Comparison of ENCODE assay signal across 35 cellular contexts in the genomic region with DNA sequence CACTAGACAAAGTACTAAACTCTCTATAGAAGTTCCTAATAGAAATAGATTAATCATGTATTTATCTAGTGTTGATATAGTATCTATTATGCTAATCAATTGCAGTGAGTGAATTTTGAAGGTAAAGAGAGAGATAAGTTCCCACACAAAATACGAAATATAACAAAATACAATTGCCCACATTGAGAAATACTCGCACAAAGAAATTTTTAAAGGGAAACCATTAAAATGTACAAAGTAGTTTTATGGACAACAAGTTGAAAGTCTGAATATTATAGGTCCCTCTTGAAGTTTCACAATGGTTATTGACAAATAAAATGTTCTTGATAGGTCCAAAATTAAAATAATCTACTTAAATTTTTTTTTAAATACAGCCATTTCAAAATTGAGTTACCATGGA.
"Had no signal": no experiment of that assay in that cellular context is flagged by ENCODE, and none has a peak within 500 bp of the region (broad histone marks: within the 10 kb centered on the region; RNA-seq: fewer than 3 reads in every experiment).

No MANE protein-coding gene starts in this region.

- DNase-seq: Kasumi-1, MG63, MM.1S, MV-4-11, NCI-H1048, NCI-H1092, NCI-H1092 treated with DMSO at 0.1 percent for 48 hours, NCI-H1105, NCI-H1105 treated with DMSO at 0.1 percent for 48 hours, NCI-H1417, NCI-H1417 treated with DMSO at 0.1 percent for 48 hours, NCI-H1436, NCI-H1436 treated with DMSO at 0.1 percent for 48 hours, NCI-H146, NCI-H1694, NCI-H1694 treated with DMSO at 0.1 percent for 48 hours, NCI-H187, NCI-H187 treated with DMSO at 0.1 percent for 48 hours, NCI-H1930, NCI-H2029, NCI-H2029 treated with DMSO at 0.1 percent for 48 hours, NCI-H2081, NCI-H2081 treated with DMSO at 0.1 percent for 48 hours, NCI-H2107, NCI-H2171, NCI-H2171 treated with DMSO at 0.1 percent for 48 hours, NCI-H2227 treated with DMSO at 0.1 percent for 48 hours, NCI-H226, NCI-H345, NCI-H446, NCI-H446 treated with DMSO at 0.1 percent for 48 hours, NCI-H510A, NCI-H510A treated with DMSO at 0.1 percent for 48 hours, NCI-H524, NCI-H524 treated with DMSO at 0.1 percent for 48 hours had no signal

- H3K9me3 ChIP-seq: MG63 had no signal

- H3K36me3 ChIP-seq: MG63 had no signal

- H3K27me3 ChIP-seq: MG63 had no signal

- H3K4me3 ChIP-seq: MG63 had no signal
